8 cellular contexts compared by ENCODE assay signal in the genomic region with DNA sequence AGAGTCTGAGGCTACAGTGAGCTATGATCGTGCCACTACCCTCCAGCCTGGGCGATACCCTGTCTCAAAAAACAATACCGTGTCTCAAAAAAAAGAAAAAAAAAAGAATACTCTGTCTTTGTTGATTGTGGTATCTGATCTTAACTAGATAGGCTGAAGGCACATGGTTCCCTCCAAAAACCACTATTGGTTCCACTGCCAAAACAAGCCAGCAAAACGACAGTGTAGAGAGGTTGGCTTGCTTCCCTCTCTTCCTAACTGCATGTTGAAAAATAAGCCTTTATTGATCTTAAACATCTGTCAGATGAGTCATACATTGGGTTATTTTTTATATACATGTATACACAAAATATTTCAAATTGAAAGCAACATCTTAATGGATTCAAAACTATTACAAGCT. TPM values are rescaled to one million over a fixed set of nuclear protein-coding genes. Genes with fewer than 3 reads are reported as not detected.
DNase-seq lines count a peak whose midpoint lies in the region; ATAC-seq and TF ChIP-seq lines count a peak whose summit lies in the region.
"Not testable (repeated sequence)": the region's sequence is repeated elsewhere in the genome, so short reads cannot be mapped to it uniquely, and the experiment has no call there.
"Had no signal": no experiment of that assay in that cellular context is flagged by ENCODE, and none has a peak within 500 bp of the region (broad histone marks: within the 10 kb centered on the region; RNA-seq: fewer than 3 reads in every experiment).

No MANE protein-coding gene starts in this region.

- peak; percentile 71 for ATAC-seq in SK-N-SH treated with all-trans-retinoic acid at 6 μM for 48 hours

- H3K4me3 ChIP-seq in Jurkat, Clone E6-1 (ENCODE audit: low read length); fibroblast of villous mesenchyme (ENCODE audit: low read depth, low read length): not testable (repeated sequence)

- DNase-seq in DMS 273 (lab: John Stamatoyannopoulos, UW; ENCODE audit: unreplicated experiment) (peak; percentile 48), NCI-H2029 (lab: John Stamatoyannopoulos, UW) (peak; percentile 6), NCI-H69 (lab: John Stamatoyannopoulos, UW) (peak; percentile 13), fibroblast of gingiva (ENCODE audit: low read depth) (peak; percentile 20), fibroblast of villous mesenchyme (ENCODE audit: low read depth) (peak; percentile 49)
- DNase-seq in Jurkat, Clone E6-1 (ENCODE audit: low read depth, low spot score), result peak; percentile 27

- TF ChIP-seq CTCF in fibroblast of villous mesenchyme (IDR thresholded peaks at IDR 0.05; ENCODE audit: insufficient read depth, low read depth, low read length), result not testable (repeated sequence)

RNA-seq across cellular contexts. Expression of gene NINL, which starts 6.8 kb away (rescaled TPM):
- polyA plus RNA-seq in Jurkat, Clone E6-1 (2012; ENCODE audit: insufficient read depth, insufficient read length), result 21.5 TPM
- total RNA-seq in fibroblast of villous mesenchyme, result 8.2 and 10.3 TPM in 2 replicates
- total RNA-seq: HT-29 had no signal

RNA-seq across cellular contexts. Expression of gene NANP, which starts 31.7 kb away (rescaled TPM):
- polyA plus RNA-seq in Jurkat, Clone E6-1 (2012; ENCODE audit: insufficient read depth, insufficient read length), result 7.7 TPM
- 8.7 and 16.8 TPM in 2 replicates for total RNA-seq in fibroblast of villous mesenchyme
